Comparison of ENCODE assay signal across 18 cellular contexts in genomic region chr1:245694476-245695195, GRCh38.
DNase-seq lines count a peak whose midpoint lies in the region; ATAC-seq and TF ChIP-seq lines count a peak whose summit lies in the region.
"Had no signal": no experiment of that assay in that cellular context is flagged by ENCODE, and none has a peak within 500 bp of the region (broad histone marks: within the 10 kb centered on the region; RNA-seq: fewer than 3 reads in every experiment).

No MANE protein-coding gene starts in this region.

- no peaks in the 10 kb centered on the region for H3K27me3 Mint-ChIP-seq in memory B cell
- H3K27me3 Mint-ChIP-seq in activated naive CD4-positive, alpha-beta T cell treated with anti-CD3 and anti-CD28 coated beads, Interleukin-2, amount 10 ng/mL, durations not matched to agents 7 days and 5 days = peaks cover 6% of the 10 kb centered on the region
- H3K27me3 Mint-ChIP-seq: CD4-positive, CD25-positive, alpha-beta regulatory T cell had no signal

- H3K27ac ChIP-seq in coronary artery = no peak overlapping the region
- H3K27ac ChIP-seq: HL-60 had no signal

- H3K4me3 ChIP-seq in coronary artery = no peak overlapping the region

- no peak for TF ChIP-seq CTCF in coronary artery (IDR thresholded peaks at IDR 0.05)

- DNase-seq in coronary artery (ENCODE audit: low spot score) (peak; percentile 45), memory B cell (ENCODE audit: low spot score in 2 of 2) (no peak), retina (peak; percentile 60), kidney glomerular epithelial cell (lab: John Stamatoyannopoulos, UW) (no peak), NCI-H446 treated with DMSO at 0.1 percent for 48 hours (lab: John Stamatoyannopoulos, UW) (no peak)
- DNase-seq in activated naive CD4-positive, alpha-beta T cell treated with anti-CD3 and anti-CD28 coated beads, Interleukin-2, amount 10 ng/mL, durations not matched to agents 7 days and 5 days = no peak
- DNase-seq: ACHN; BE2C; C1 segment of cervical spinal cord; CD4-positive, CD25-positive, alpha-beta regulatory T cell; CD8-positive, alpha-beta memory T cell; COR-L47; DMS 273 treated with DMSO at 0.1 percent for 48 hours; DMS53; DND-41; EL; H9 had no signal

- peak overlapping the region; percentile 72 for H3K27ac Mint-ChIP-seq in memory B cell
- H3K27ac Mint-ChIP-seq in activated naive CD4-positive, alpha-beta T cell treated with anti-CD3 and anti-CD28 coated beads, Interleukin-2, amount 10 ng/mL, durations not matched to agents 7 days and 5 days = no peak overlapping the region
- H3K27ac Mint-ChIP-seq: CD4-positive, CD25-positive, alpha-beta regulatory T cell; CD8-positive, alpha-beta memory T cell; H9 had no signal

- CTCF ChIA-PET in activated naive CD4-positive, alpha-beta T cell treated with anti-CD3 and anti-CD28 coated beads, Interleukin-2, amount 10 ng/mL, durations not matched to agents 7 days and 5 days (lab: Charles Lee) = no interaction called here

- ATAC-seq in memory B cell (ENCODE audit: low read depth) = no peak

- no peaks in the 10 kb centered on the region for H3K9me3 Mint-ChIP-seq in memory B cell
- H3K9me3 Mint-ChIP-seq in activated naive CD4-positive, alpha-beta T cell treated with anti-CD3 and anti-CD28 coated beads, Interleukin-2, amount 10 ng/mL, durations not matched to agents 7 days and 5 days = peaks cover 6% of the 10 kb centered on the region
- H3K9me3 Mint-ChIP-seq: H9 had no signal

- peaks cover 11% of the 10 kb centered on the region for H3K4me1 Mint-ChIP-seq in memory B cell
- no peaks in the 10 kb centered on the region for H3K4me1 Mint-ChIP-seq in activated naive CD4-positive, alpha-beta T cell treated with anti-CD3 and anti-CD28 coated beads, Interleukin-2, amount 10 ng/mL, durations not matched to agents 7 days and 5 days
- H3K4me1 Mint-ChIP-seq: CD4-positive, CD25-positive, alpha-beta regulatory T cell; CD8-positive, alpha-beta memory T cell; H9 had no signal

- no peak overlapping the region for H3K4me3 Mint-ChIP-seq in memory B cell
- H3K4me3 Mint-ChIP-seq in activated naive CD4-positive, alpha-beta T cell treated with anti-CD3 and anti-CD28 coated beads, Interleukin-2, amount 10 ng/mL, durations not matched to agents 7 days and 5 days = no peak overlapping the region
- H3K4me3 Mint-ChIP-seq: CD4-positive, CD25-positive, alpha-beta regulatory T cell; CD8-positive, alpha-beta memory T cell; H9 had no signal

- H3K36me3 Mint-ChIP-seq in memory B cell = peaks cover 3% of the 10 kb centered on the region
- no peaks in the 10 kb centered on the region for H3K36me3 Mint-ChIP-seq in activated naive CD4-positive, alpha-beta T cell treated with anti-CD3 and anti-CD28 coated beads, Interleukin-2, amount 10 ng/mL, durations not matched to agents 7 days and 5 days
- H3K36me3 Mint-ChIP-seq: CD4-positive, CD25-positive, alpha-beta regulatory T cell; CD8-positive, alpha-beta memory T cell had no signal

Comparison
In these comparisons a context has a peak if more than half of its experiments do, and no peak if none do; other contexts are left out.
1. DNase-seq: peak in coronary artery (single experiment) and retina (single experiment); none in memory B cell (0 of 2), activated naive CD4-positive, alpha-beta T cell treated with anti-CD3 and anti-CD28 coated beads, Interleukin-2, amount 10 ng/mL, durations not matched to agents 7 days and 5 days (single experiment), kidney glomerular epithelial cell (single experiment) and NCI-H446 treated with DMSO at 0.1 percent for 48 hours (single experiment).